In the genomic region with DNA sequence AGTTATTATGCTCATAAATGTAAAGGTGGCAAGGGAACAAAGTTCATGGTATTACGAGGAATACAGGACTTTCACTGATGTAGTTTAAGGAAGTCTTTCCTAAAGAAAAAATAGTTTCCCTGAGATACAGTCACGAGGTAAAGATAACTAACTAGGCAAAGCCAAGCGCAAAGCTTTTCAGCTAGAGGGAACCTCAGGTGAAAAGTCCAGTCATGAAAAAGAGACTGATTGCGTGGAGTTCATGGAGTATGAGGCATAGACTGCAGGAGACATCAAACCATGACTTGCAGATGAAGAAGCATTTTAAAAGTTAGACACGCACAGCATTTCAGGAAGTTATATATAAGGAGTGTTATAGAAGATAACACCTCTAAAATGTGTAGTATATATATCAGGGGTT, we compare ENCODE assay signal across 16 cellular contexts.
"Had no signal": no experiment of that assay in that cellular context is flagged by ENCODE, and none has a peak within 500 bp of the region (broad histone marks: within the 10 kb centered on the region; RNA-seq: fewer than 3 reads in every experiment).

No MANE protein-coding gene starts in this region.

- H3K36me3 ChIP-seq: prostate gland, right atrium auricular region, transverse colon, vagina, WERI-Rb-1 had no signal

- H3K4me3 ChIP-seq: body of pancreas, prostate gland, right atrium auricular region, transverse colon, vagina had no signal

- H3K9me3 ChIP-seq: prostate gland, transverse colon, vagina had no signal

- H3K27ac Mint-ChIP-seq: activated CD4-positive, alpha-beta memory T cell treated with anti-CD3 and anti-CD28 coated beads for 36 hours; activated CD4-positive, alpha-beta T cell treated with anti-CD3 and anti-CD28 coated beads for 36 hours; activated CD8-positive, alpha-beta memory T cell treated with anti-CD3 and anti-CD28 coated beads, Interleukin-2, amount 10 ng/mL, durations not matched to agents 7 days and 5 days; activated T-helper 17 cell treated with anti-CD3 and anti-CD28 coated beads, Interleukin-2, amount 50 U/mL, for 72 hours; stimulated activated naive CD8-positive, alpha-beta T cell treated with anti-CD3 and anti-CD28 coated beads, Interleukin-15, Interleukin-2, amounts not matched to agents 100 ng/mL and 50 ng/mL, for 24 hours had no signal

- ATAC-seq: activated CD4-positive, alpha-beta T cell treated with anti-CD3 and anti-CD28 coated beads for 36 hours; activated CD8-positive, alpha-beta memory T cell treated with anti-CD3 and anti-CD28 coated beads, Interleukin-2, amount 10 ng/mL, durations not matched to agents 7 days and 5 days; activated T-helper 17 cell treated with anti-CD3 and anti-CD28 coated beads, Interleukin-2, amount 50 U/mL, for 72 hours; body of pancreas had no signal

- H3K27ac ChIP-seq: body of pancreas, prostate gland, right atrium auricular region, transverse colon, vagina, WERI-Rb-1 had no signal

- H3K4me3 Mint-ChIP-seq: activated CD4-positive, alpha-beta memory T cell treated with anti-CD3 and anti-CD28 coated beads for 36 hours; activated CD4-positive, alpha-beta T cell treated with anti-CD3 and anti-CD28 coated beads for 36 hours; activated CD8-positive, alpha-beta memory T cell treated with anti-CD3 and anti-CD28 coated beads, Interleukin-2, amount 10 ng/mL, durations not matched to agents 7 days and 5 days; activated T-helper 17 cell treated with anti-CD3 and anti-CD28 coated beads, Interleukin-2, amount 50 U/mL, for 72 hours; stimulated activated naive CD8-positive, alpha-beta T cell treated with anti-CD3 and anti-CD28 coated beads, Interleukin-15, Interleukin-2, amounts not matched to agents 100 ng/mL and 50 ng/mL, for 24 hours had no signal

- DNase-seq: activated CD4-positive, alpha-beta memory T cell treated with anti-CD3 and anti-CD28 coated beads for 36 hours; activated CD4-positive, alpha-beta T cell treated with anti-CD3 and anti-CD28 coated beads for 36 hours; activated CD8-positive, alpha-beta memory T cell treated with anti-CD3 and anti-CD28 coated beads, Interleukin-2, amount 10 ng/mL, durations not matched to agents 7 days and 5 days; activated naive CD4-positive, alpha-beta T cell; activated T-cell treated with anti-CD3 and anti-CD28 coated beads, Interleukin-2, amount 50 U/mL, for 1 hour; body of pancreas; caudate nucleus; mesendoderm; T1000; transverse colon; WERI-Rb-1 had no signal

- H3K4me1 ChIP-seq: body of pancreas, prostate gland, vagina had no signal
